In the genomic region with DNA sequence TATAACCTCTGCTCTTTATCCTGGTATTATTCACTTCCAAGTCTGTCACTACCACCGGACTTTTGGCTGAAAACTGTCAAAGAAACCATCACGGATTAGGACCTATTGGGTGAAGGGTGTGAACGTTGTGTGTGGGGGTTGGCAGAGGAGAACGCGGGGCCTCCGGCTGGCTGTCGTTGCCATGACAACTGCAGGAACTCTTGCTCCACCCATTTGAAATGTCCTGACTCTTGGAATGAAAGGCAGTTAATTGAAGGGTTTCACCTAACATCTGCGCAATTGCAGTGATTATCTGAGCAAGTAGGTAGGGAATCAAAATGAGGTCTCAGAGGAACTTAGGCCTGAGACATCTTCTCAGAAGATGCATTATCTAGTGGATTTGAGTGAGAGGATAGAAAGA, we compare ENCODE assay signal across 1 cellular context.
TF ChIP-seq lines count a peak whose summit lies in the region.

No MANE protein-coding gene starts in this region.

TF ChIP-seq in H1, 55 proteins besides CTCF, POLR2A, EP300 and RAD21 (continued from another document):
- TF ChIP-seq, protein P1, sequence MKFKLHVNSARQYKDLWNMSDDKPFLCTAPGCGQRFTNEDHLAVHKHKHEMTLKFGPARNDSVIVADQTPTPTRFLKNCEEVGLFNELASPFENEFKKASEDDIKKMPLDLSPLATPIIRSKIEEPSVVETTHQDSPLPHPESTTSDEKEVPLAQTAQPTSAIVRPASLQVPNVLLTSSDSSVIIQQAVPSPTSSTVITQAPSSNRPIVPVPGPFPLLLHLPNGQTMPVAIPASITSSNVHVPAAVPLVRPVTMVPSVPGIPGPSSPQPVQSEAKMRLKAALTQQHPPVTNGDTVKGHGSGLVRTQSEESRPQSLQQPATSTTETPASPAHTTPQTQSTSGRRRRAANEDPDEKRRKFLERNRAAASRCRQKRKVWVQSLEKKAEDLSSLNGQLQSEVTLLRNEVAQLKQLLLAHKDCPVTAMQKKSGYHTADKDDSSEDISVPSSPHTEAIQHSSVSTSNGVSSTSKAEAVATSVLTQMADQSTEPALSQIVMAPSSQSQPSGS (IDR thresholded peaks at IDR 0.05; ENCODE audit: low read length) = no peak
- TF ChIP-seq CEBPB (IDR thresholded peaks at IDR 0.05; ENCODE audit: low read depth, low read length) = no peak
- no peak for TF ChIP-seq EZH2 (IDR thresholded peaks at IDR 0.05; ENCODE audit: low read depth, low read length, severe bottlenecking)
- no peak for TF ChIP-seq FOSL1 (IDR thresholded peaks at IDR 0.05; ENCODE audit: insufficient read depth, low read depth, low read length)
- no peak for TF ChIP-seq BRCA1 (IDR thresholded peaks at IDR 0.05; ENCODE audit: low read depth, low read length)
- TF ChIP-seq, protein P2, sequence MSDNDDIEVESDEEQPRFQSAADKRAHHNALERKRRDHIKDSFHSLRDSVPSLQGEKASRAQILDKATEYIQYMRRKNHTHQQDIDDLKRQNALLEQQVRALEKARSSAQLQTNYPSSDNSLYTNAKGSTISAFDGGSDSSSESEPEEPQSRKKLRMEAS (IDR thresholded peaks at IDR 0.05) = no peak
- no peak for TF ChIP-seq SAP30 (IDR thresholded peaks at IDR 0.05; ENCODE audit: insufficient read depth, insufficient replicate concordance, low read length)
- TF ChIP-seq CBX8 (IDR thresholded peaks at IDR 0.05; ENCODE audit: borderline replicate concordance, low read depth, low read length) = no peak
